ENCODE assay signal across 22 cellular contexts in genomic region chr1:115829947-115830346, GRCh38. TPM values are rescaled to one million over a fixed set of nuclear protein-coding genes. Genes with fewer than 3 reads are reported as not detected.
DNase-seq lines count a peak whose midpoint lies in the region; FAIRE-seq and TF ChIP-seq lines count a peak whose summit lies in the region.
"Had no signal": no experiment of that assay in that cellular context is flagged by ENCODE, and none has a peak within 500 bp of the region (broad histone marks: within the 10 kb centered on the region; RNA-seq: fewer than 3 reads in every experiment).

No MANE protein-coding gene starts in this region.

- DNase-seq in H4 (ENCODE audit: low spot score): peak; percentile 46
- DNase-seq in NCI-H69 (lab: John Stamatoyannopoulos, UW): peak; percentile 20
- DNase-seq in esophagus squamous epithelium (lab: John Stamatoyannopoulos, UW): no peak
- DNase-seq in HuH-7.5 (ENCODE audit: low spot score): no peak
- DNase-seq in HTR-8/SVneo (ENCODE audit: insufficient read length, low spot score): no peak
- DNase-seq in T-helper 2 cell treated with Interferon-gamma antibody and Interleukin-4, amounts not matched to agents 5 μg/mL and 100 μg/mL, for 36 hours (ENCODE audit: low spot score): no peak
- no peak for DNase-seq in KG1 (lab: John Stamatoyannopoulos, UW)
- DNase-seq: activated CD4-positive, alpha-beta T cell treated with anti-CD3 and anti-CD28 coated beads for 48 hours; activated naive CD4-positive, alpha-beta T cell treated with anti-CD3 and anti-CD28 coated beads, Interleukin-2, amount 50 U/mL, for 16 hours; dermis blood vessel endothelial cell; NCI-H1436 treated with DMSO at 0.1 percent for 48 hours; NCI-H774; SHP77; stimulated activated CD4-positive, alpha-beta T cell treated with anti-CD3 and anti-CD28 coated beads, Interleukin-4, amount 100 ng/mL, for 1 hour; stimulated activated naive CD4-positive, alpha-beta T cell; T-helper 1 cell had no signal

- H3K27ac ChIP-seq in esophagus squamous epithelium: peak overlapping the region in 3 of 4 donors; percentile 70 to 86 (median 86)
- H3K27ac ChIP-seq: neutrophil, thoracic aorta had no signal

- H3K27me3 Mint-ChIP-seq in nephron (ENCODE audit: low read depth): peaks cover 79% of the 10 kb centered on the region
- H3K27me3 Mint-ChIP-seq in T-helper 2 cell treated with Interferon-gamma antibody and Interleukin-4, amounts not matched to agents 5 μg/mL and 100 μg/mL, for 36 hours (ENCODE audit: low read depth): peaks cover 57% of the 10 kb centered on the region

- H3K36me3 Mint-ChIP-seq in nephron (ENCODE audit: low read depth): no peaks in the 10 kb centered on the region
- H3K36me3 Mint-ChIP-seq in T-helper 2 cell treated with Interferon-gamma antibody and Interleukin-4, amounts not matched to agents 5 μg/mL and 100 μg/mL, for 36 hours (ENCODE audit: low read depth): no peaks in the 10 kb centered on the region

- peaks cover 0 to 34% (median 0%) of the 10 kb centered on the region in 4 donors for H3K27me3 ChIP-seq in esophagus squamous epithelium

- no peak for TF ChIP-seq POLR2A in esophagus squamous epithelium (IDR thresholded peaks at IDR 0.05)

- H3K9me3 ChIP-seq in esophagus squamous epithelium: no peaks in the 10 kb centered on the region
- H3K9me3 ChIP-seq: neutrophil, thoracic aorta had no signal

- H3K4me1 ChIP-seq in esophagus squamous epithelium: peaks cover 14 to 41% (median 20%) of the 10 kb centered on the region in 3 donors

- no peak overlapping the region for H3K27ac Mint-ChIP-seq in nephron
- no peak overlapping the region for H3K27ac Mint-ChIP-seq in T-helper 2 cell treated with Interferon-gamma antibody and Interleukin-4, amounts not matched to agents 5 μg/mL and 100 μg/mL, for 36 hours
- H3K27ac Mint-ChIP-seq: IgD-negative memory B cell had no signal

- H3K36me3 ChIP-seq in esophagus squamous epithelium: no peaks in the 10 kb centered on the region
- H3K36me3 ChIP-seq: neutrophil, thoracic aorta had no signal

- WGBS in esophagus squamous epithelium, 2 donors: 69 to 75% methylated on average over 2 to 3 of the region's 3 CpGs

- H3K4me3 ChIP-seq in esophagus squamous epithelium: no peak overlapping the region
- H3K4me3 ChIP-seq: thoracic aorta had no signal

- TF ChIP-seq CTCF in esophagus squamous epithelium (IDR thresholded peaks at IDR 0.05) (no peak), nephron (IDR thresholded peaks at IDR 0.05; ENCODE audit: unreplicated experiment in 3 of 3) (no peak)

- H3K4me3 Mint-ChIP-seq in nephron: peak overlapping the region in 2 of 3 experiments; percentile 8 to 47
- no peak overlapping the region for H3K4me3 Mint-ChIP-seq in T-helper 2 cell treated with Interferon-gamma antibody and Interleukin-4, amounts not matched to agents 5 μg/mL and 100 μg/mL, for 36 hours

- H3K9me3 Mint-ChIP-seq in nephron: no peaks in the 10 kb centered on the region
- H3K9me3 Mint-ChIP-seq in T-helper 2 cell treated with Interferon-gamma antibody and Interleukin-4, amounts not matched to agents 5 μg/mL and 100 μg/mL, for 36 hours: no peaks in the 10 kb centered on the region
- H3K9me3 Mint-ChIP-seq: IgD-negative memory B cell had no signal

- FAIRE-seq in HTR-8/SVneo (lab: Jason Lieb, UNC): no peak
- FAIRE-seq: D721Med had no signal

- H3K4me1 Mint-ChIP-seq in nephron: peaks cover 4% of the 10 kb centered on the region
- H3K4me1 Mint-ChIP-seq in T-helper 2 cell treated with Interferon-gamma antibody and Interleukin-4, amounts not matched to agents 5 μg/mL and 100 μg/mL, for 36 hours (ENCODE audit: low read depth): peaks cover 2% of the 10 kb centered on the region

- intact Hi-C loops in esophagus squamous epithelium (cut with DNase I): no loop called here

RNA-seq across cellular contexts. Expression of gene NHLH2, which starts 11.0 kb away (rescaled TPM):
- total RNA-seq in H4 (2014; rRNA removed; shearing (Covaris generic)): not detected in 2 replicates
- total RNA-seq in esophagus squamous epithelium: 1 to 10 TPM; 1.6 to 2.7 (median 2.5) TPM
- total RNA-seq: dermis blood vessel endothelial cell, liver, thoracic aorta had no signal

Comparison
In these comparisons a context has a peak if more than half of its experiments do, and no peak if none do; other contexts are left out.
1. DNase-seq: peak in H4 (single experiment) and NCI-H69 (single experiment); none in esophagus squamous epithelium (single experiment), HuH-7.5 (single experiment), HTR-8/SVneo (single experiment), T-helper 2 cell treated with Interferon-gamma antibody and Interleukin-4, amounts not matched to agents 5 μg/mL and 100 μg/mL, for 36 hours (single experiment) and KG1 (single experiment).